In the genomic region with DNA sequence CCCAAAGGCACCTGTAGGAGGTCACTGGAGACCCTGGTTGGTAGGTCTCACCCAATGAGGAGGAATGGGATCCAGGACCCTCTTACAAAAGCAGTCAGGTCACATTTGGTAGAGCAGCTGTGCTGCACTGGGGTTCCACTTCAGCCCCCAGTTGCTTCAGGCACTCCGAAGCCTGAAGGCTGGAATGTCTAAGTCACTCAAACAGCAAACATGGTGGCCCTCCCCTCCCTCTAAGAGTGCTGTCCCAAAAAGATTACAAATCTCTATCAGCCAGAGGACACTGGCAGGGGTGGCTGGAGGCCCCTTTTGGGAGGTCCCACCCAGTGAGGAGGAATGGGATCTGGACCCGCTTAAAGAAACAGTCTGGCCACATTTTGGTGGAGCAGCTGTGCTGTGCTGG, we compare ENCODE assay signal across 9 cellular contexts. TPM values are rescaled to one million over a fixed set of nuclear protein-coding genes. Genes with fewer than 3 reads are reported as not detected.
"Had no signal": no experiment of that assay in that cellular context is flagged by ENCODE, and none has a peak within 500 bp of the region (broad histone marks: within the 10 kb centered on the region; RNA-seq: fewer than 3 reads in every experiment).

No MANE protein-coding gene starts in this region.

- ATAC-seq: HepG2 had no signal

- H3K4me2 ChIP-seq: KMS-11 had no signal

- H3K27ac Mint-ChIP-seq: IgD-negative memory B cell had no signal

- DNase-seq: IMR-90, KBM-7, KG1 had no signal

- H3K36me3 Mint-ChIP-seq: IgD-negative memory B cell had no signal

- H3K4me1 Mint-ChIP-seq: IgD-negative memory B cell had no signal

- H3K4me3 Mint-ChIP-seq: IgD-negative memory B cell had no signal

- H3K9ac ChIP-seq: KMS-11 had no signal

- FAIRE-seq: HepG2 had no signal

- H3K27ac ChIP-seq: HL-60, KMS-11 had no signal

RNA-seq across cellular contexts. Expression of a gene that starts 17.7 kb away (rescaled TPM):
- total RNA-seq: HepG2, HT-29, HT1080 had no signal
- polyA plus RNA-seq: IgD-negative memory B cell, IMR-90 had no signal
